1 cellular context compared by ENCODE assay signal in the genomic region with DNA sequence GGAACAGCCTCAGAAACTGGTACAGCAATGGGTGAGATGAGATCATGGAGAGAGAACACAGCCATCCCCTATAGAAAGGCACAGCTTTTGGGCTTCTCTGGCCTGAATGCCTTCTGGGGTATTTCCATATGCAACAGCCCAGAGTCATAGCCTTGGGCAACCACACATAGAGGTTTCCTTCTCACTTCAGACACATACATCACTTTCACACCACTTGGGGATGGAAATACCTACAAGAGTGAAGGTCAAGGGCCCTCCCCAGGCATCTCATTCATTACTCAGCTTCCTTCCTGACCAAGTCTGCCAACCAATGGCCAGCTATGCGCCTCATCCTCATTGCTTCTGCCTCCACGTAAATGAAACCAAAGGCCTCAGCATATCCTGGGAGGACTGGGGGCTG.
TF ChIP-seq lines count a peak whose summit lies in the region.

No MANE protein-coding gene starts in this region.

TF ChIP-seq in GM23338, 12 proteins besides CTCF, POLR2A, EP300 and RAD21 (continued from another document):
- no peak for TF ChIP-seq ETS1 (IDR thresholded peaks at IDR 0.05)
- TF ChIP-seq POLR2AphosphoS5 (IDR thresholded peaks at IDR 0.05; ENCODE audit: low read depth): no peak
- no peak for TF ChIP-seq JUNB (IDR thresholded peaks at IDR 0.05; ENCODE audit: unreplicated experiment)
- TF ChIP-seq STAT1 (IDR thresholded peaks at IDR 0.05; ENCODE audit: unreplicated experiment): no peak
- no peak for TF ChIP-seq ZNF331 (CRISPR knock-in tag; IDR thresholded peaks at IDR 0.05; ENCODE audit: low read depth)
- no peak for TF ChIP-seq ZNF462 (CRISPR knock-in tag; IDR thresholded peaks at IDR 0.05)
- no peak for TF ChIP-seq NANOG (IDR thresholded peaks at IDR 0.05; ENCODE audit: borderline replicate concordance)
- no peak for TF ChIP-seq CREB1 (CRISPR knock-in tag; IDR thresholded peaks at IDR 0.05; ENCODE audit: low read depth)
- TF ChIP-seq, protein P1, sequence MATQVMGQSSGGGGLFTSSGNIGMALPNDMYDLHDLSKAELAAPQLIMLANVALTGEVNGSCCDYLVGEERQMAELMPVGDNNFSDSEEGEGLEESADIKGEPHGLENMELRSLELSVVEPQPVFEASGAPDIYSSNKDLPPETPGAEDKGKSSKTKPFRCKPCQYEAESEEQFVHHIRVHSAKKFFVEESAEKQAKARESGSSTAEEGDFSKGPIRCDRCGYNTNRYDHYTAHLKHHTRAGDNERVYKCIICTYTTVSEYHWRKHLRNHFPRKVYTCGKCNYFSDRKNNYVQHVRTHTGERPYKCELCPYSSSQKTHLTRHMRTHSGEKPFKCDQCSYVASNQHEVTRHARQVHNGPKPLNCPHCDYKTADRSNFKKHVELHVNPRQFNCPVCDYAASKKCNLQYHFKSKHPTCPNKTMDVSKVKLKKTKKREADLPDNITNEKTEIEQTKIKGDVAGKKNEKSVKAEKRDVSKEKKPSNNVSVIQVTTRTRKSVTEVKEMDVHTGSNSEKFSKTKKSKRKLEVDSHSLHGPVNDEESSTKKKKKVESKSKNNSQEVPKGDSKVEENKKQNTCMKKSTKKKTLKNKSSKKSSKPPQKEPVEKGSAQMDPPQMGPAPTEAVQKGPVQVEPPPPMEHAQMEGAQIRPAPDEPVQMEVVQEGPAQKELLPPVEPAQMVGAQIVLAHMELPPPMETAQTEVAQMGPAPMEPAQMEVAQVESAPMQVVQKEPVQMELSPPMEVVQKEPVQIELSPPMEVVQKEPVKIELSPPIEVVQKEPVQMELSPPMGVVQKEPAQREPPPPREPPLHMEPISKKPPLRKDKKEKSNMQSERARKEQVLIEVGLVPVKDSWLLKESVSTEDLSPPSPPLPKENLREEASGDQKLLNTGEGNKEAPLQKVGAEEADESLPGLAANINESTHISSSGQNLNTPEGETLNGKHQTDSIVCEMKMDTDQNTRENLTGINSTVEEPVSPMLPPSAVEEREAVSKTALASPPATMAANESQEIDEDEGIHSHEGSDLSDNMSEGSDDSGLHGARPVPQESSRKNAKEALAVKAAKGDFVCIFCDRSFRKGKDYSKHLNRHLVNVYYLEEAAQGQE (IDR thresholded peaks at IDR 0.05; ENCODE audit: unreplicated experiment): no peak
- no peak for TF ChIP-seq ZNF114 (CRISPR knock-in tag; IDR thresholded peaks at IDR 0.05)
- TF ChIP-seq EZH2 (IDR thresholded peaks at IDR 0.05; ENCODE audit: low read depth, unreplicated experiment): no peak
